ENCODE assay signal across 3 cellular contexts in genomic region chr1:22237433-22238093, GRCh38.
A peak's percentile ranks its signal among the peaks of the same experiment; 100 is the strongest.
TF ChIP-seq lines count a peak whose summit lies in the region.

No MANE protein-coding gene starts in this region.

TF ChIP-seq in IMR-90, 13 proteins besides CTCF, POLR2A, EP300 and RAD21:
- no peak for TF ChIP-seq CHD1 (IDR thresholded peaks at IDR 0.05; ENCODE audit: low read depth, low read length)
- TF ChIP-seq SMC3 (IDR thresholded peaks at IDR 0.05; ENCODE audit: low read depth, low read length): no peak
- TF ChIP-seq RCOR1 (IDR thresholded peaks at IDR 0.05; ENCODE audit: insufficient replicate concordance, low read length): no peak
- no peak for TF ChIP-seq FOS (IDR thresholded peaks at IDR 0.05; ENCODE audit: low read depth, low read length)
- TF ChIP-seq, protein P1, sequence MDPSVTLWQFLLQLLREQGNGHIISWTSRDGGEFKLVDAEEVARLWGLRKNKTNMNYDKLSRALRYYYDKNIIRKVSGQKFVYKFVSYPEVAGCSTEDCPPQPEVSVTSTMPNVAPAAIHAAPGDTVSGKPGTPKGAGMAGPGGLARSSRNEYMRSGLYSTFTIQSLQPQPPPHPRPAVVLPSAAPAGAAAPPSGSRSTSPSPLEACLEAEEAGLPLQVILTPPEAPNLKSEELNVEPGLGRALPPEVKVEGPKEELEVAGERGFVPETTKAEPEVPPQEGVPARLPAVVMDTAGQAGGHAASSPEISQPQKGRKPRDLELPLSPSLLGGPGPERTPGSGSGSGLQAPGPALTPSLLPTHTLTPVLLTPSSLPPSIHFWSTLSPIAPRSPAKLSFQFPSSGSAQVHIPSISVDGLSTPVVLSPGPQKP (IDR thresholded peaks at IDR 0.05; ENCODE audit: borderline replicate concordance, low read depth, low read length): no peak
- TF ChIP-seq NFE2L2 (IDR thresholded peaks at IDR 0.05; ENCODE audit: low read depth, low read length): no peak
- no peak for TF ChIP-seq MAFK (IDR thresholded peaks at IDR 0.05; ENCODE audit: low read depth, low read length)
- TF ChIP-seq MAZ (IDR thresholded peaks at IDR 0.05; ENCODE audit: borderline replicate concordance, low read depth, low read length): no peak
- TF ChIP-seq BHLHE40 (IDR thresholded peaks at IDR 0.05; ENCODE audit: low read depth, low read length): no peak
- TF ChIP-seq CEBPB (IDR thresholded peaks at IDR 0.05; ENCODE audit: low read depth, low read length): no peak
- no peak for TF ChIP-seq RFX5 (IDR thresholded peaks at IDR 0.05; ENCODE audit: low read depth, low read length)
- TF ChIP-seq, protein P2, sequence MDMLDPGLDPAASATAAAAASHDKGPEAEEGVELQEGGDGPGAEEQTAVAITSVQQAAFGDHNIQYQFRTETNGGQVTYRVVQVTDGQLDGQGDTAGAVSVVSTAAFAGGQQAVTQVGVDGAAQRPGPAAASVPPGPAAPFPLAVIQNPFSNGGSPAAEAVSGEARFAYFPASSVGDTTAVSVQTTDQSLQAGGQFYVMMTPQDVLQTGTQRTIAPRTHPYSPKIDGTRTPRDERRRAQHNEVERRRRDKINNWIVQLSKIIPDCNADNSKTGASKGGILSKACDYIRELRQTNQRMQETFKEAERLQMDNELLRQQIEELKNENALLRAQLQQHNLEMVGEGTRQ (IDR thresholded peaks at IDR 0.05; ENCODE audit: low read depth, low read length): no peak
- TF ChIP-seq MXI1 (IDR thresholded peaks at IDR 0.05; ENCODE audit: borderline replicate concordance, low read depth, low read length): no peak

TF ChIP-seq in K562, 482 proteins besides CTCF, POLR2A, EP300 and RAD21:
- TF ChIP-seq CEBPG (CRISPR knock-in tag; IDR thresholded peaks at IDR 0.05) (peak; percentile 43), CEBPG (tag; conservative IDR thresholded peaks at IDR 0.05 in 1 of 2, IDR thresholded peaks at IDR 0.05 in 1 of 2) (peak in 1 of 2 experiments; percentile 47; a peak in 2 of 4 replicates), CREB3 (tag; conservative IDR thresholded peaks at IDR 0.05; ENCODE audit: low read depth) (no peak)

TF ChIP-seq in HepG2, 621 proteins besides CTCF, POLR2A, EP300 and RAD21:
- 0 out of 2 replicates have a peak, but pooled peaks have one; percentile 55 for TF ChIP-seq CEBPB (IDR thresholded peaks at IDR 0.05; ENCODE audit: borderline replicate concordance, low read depth, low read length)
- no peak for TF ChIP-seq BRD4 (CRISPR knock-in tag; IDR thresholded peaks at IDR 0.05)
- no peak for TF ChIP-seq TARDBP (CRISPR knock-in tag; IDR thresholded peaks at IDR 0.05)
